In the genomic region with DNA sequence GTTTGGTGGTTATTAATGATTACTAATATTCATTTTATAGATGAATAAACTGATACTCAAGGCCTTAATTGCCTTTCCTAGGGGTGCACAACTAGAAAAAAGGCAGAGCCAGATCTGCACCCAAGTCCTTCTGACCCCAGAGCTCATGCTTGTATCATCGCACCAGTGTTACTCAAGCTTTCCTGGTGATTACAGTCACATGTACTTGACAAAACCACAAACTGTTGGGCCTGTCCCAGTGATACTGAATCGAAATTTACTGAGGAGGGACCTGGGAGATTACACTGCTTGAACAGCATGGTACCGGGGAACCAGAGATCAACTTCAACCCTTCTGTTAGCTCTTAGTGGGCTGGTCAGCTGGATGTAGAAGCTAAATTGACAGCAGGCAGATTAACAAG, we compare ENCODE assay signal across 15 cellular contexts. TPM values are rescaled to one million over a fixed set of nuclear protein-coding genes. Genes with fewer than 3 reads are reported as not detected.
DNase-seq lines count a peak whose midpoint lies in the region; ATAC-seq and TF ChIP-seq lines count a peak whose summit lies in the region.
"Had no signal": no experiment of that assay in that cellular context is flagged by ENCODE, and none has a peak within 500 bp of the region (broad histone marks: within the 10 kb centered on the region; RNA-seq: fewer than 3 reads in every experiment).

No MANE protein-coding gene starts in this region.

- no peak overlapping the region for H3K4me3 ChIP-seq in cardiac fibroblast (replicated peaks in 1 of 2; ENCODE audit: low read depth in 2 of 2, low read length in 2 of 2)
- no peak overlapping the region for H3K4me3 ChIP-seq in MG63

- DNase-seq in activated naive CD4-positive, alpha-beta T cell treated with anti-CD3 and anti-CD28 coated beads, Interleukin-2, amount 50 U/mL, for 72 hours (ENCODE audit: low spot score in 2 of 2): no peak
- no peak for DNase-seq in activated naive CD4-positive, alpha-beta T cell treated with anti-CD3 and anti-CD28 coated beads, Interleukin-2, amount 50 U/mL, for 16 hours
- DNase-seq in NOMO-1 (lab: John Stamatoyannopoulos, UW; ENCODE audit: unreplicated experiment in 2 of 2): peak; percentile 36 to 74
- DNase-seq in cardiac fibroblast (ENCODE audit: low read depth in 2 of 2): peak; percentile 35 to 50
- no peak for DNase-seq in stimulated activated effector memory CD8-positive, alpha-beta T cell treated with anti-CD3 and anti-CD28 coated beads, Interleukin-12 subunit alpha, Interleukin-12 subunit beta, amount 100 ng/mL, for 72 hours (ENCODE audit: low spot score in 2 of 2)
- DNase-seq in KBM-7: no peak
- no peak for DNase-seq in MG63
- no peak for DNase-seq in epidermal melanocyte (ENCODE audit: insufficient read length, low spot score)
- DNase-seq: activated CD4-positive, alpha-beta T cell treated with anti-CD3 and anti-CD28 coated beads, Interleukin-2, amount 10 ng/mL, durations not matched to agents 24 days and 14 days; activated effector memory CD4-positive, alpha-beta T cell treated with anti-CD3 and anti-CD28 coated beads, Interleukin-2, amount 50 U/mL, for 16 hours; NCI-H2171; retina; stimulated activated CD4-positive, alpha-beta T cell treated with anti-CD3 and anti-CD28 coated beads, Interleukin-4, amount 100 ng/mL, for 4 hours; stimulated activated naive CD4-positive, alpha-beta T cell treated with Interleukin-2 at 50 U/mL for 16 hours; T-cell had no signal

- H3K36me3 ChIP-seq in MG63: no peaks in the 10 kb centered on the region

- no peak overlapping the region for H3K27ac Mint-ChIP-seq in activated naive CD4-positive, alpha-beta T cell treated with anti-CD3 and anti-CD28 coated beads, Interleukin-2, amount 50 U/mL, for 72 hours
- H3K27ac Mint-ChIP-seq in stimulated activated effector memory CD8-positive, alpha-beta T cell treated with anti-CD3 and anti-CD28 coated beads, Interleukin-12 subunit alpha, Interleukin-12 subunit beta, amount 100 ng/mL, for 72 hours: no peak overlapping the region
- H3K27ac Mint-ChIP-seq: activated CD4-positive, alpha-beta T cell treated with anti-CD3 and anti-CD28 coated beads, Interleukin-2, amount 10 ng/mL, durations not matched to agents 24 days and 14 days; T-cell had no signal

- ATAC-seq in activated naive CD4-positive, alpha-beta T cell treated with anti-CD3 and anti-CD28 coated beads, Interleukin-2, amount 50 U/mL, for 72 hours: peak; percentile 51 to 84
- ATAC-seq in stimulated activated effector memory CD8-positive, alpha-beta T cell treated with anti-CD3 and anti-CD28 coated beads, Interleukin-12 subunit alpha, Interleukin-12 subunit beta, amount 100 ng/mL, for 72 hours: peak; percentile 75
- ATAC-seq: T-cell had no signal

- no peaks in the 10 kb centered on the region for H3K27me3 ChIP-seq in MG63

- H3K36me3 Mint-ChIP-seq in activated naive CD4-positive, alpha-beta T cell treated with anti-CD3 and anti-CD28 coated beads, Interleukin-2, amount 50 U/mL, for 72 hours: no peaks in the 10 kb centered on the region
- H3K36me3 Mint-ChIP-seq in stimulated activated effector memory CD8-positive, alpha-beta T cell treated with anti-CD3 and anti-CD28 coated beads, Interleukin-12 subunit alpha, Interleukin-12 subunit beta, amount 100 ng/mL, for 72 hours: peaks cover 6% of the 10 kb centered on the region

- peaks cover 15% of the 10 kb centered on the region for H3K4me1 Mint-ChIP-seq in stimulated activated effector memory CD8-positive, alpha-beta T cell treated with anti-CD3 and anti-CD28 coated beads, Interleukin-12 subunit alpha, Interleukin-12 subunit beta, amount 100 ng/mL, for 72 hours

- no peak overlapping the region for H3K4me3 Mint-ChIP-seq in stimulated activated effector memory CD8-positive, alpha-beta T cell treated with anti-CD3 and anti-CD28 coated beads, Interleukin-12 subunit alpha, Interleukin-12 subunit beta, amount 100 ng/mL, for 72 hours
- H3K4me3 Mint-ChIP-seq: activated CD4-positive, alpha-beta T cell treated with anti-CD3 and anti-CD28 coated beads, Interleukin-2, amount 10 ng/mL, durations not matched to agents 24 days and 14 days; T-cell had no signal

- no peak for TF ChIP-seq CTCF in cardiac fibroblast (IDR thresholded peaks at IDR 0.05; ENCODE audit: low read depth, low read length)

- in situ Hi-C loops in KBM-7 (cut with MboI; ENCODE audit: low pct_unique_long_range_greater_than_20kb, low sequenced_read_pairs): no loop called here

- no peaks in the 10 kb centered on the region for H3K9me3 Mint-ChIP-seq in activated naive CD4-positive, alpha-beta T cell treated with anti-CD3 and anti-CD28 coated beads, Interleukin-2, amount 50 U/mL, for 72 hours
- H3K9me3 Mint-ChIP-seq in stimulated activated effector memory CD8-positive, alpha-beta T cell treated with anti-CD3 and anti-CD28 coated beads, Interleukin-12 subunit alpha, Interleukin-12 subunit beta, amount 100 ng/mL, for 72 hours: no peaks in the 10 kb centered on the region
- H3K9me3 Mint-ChIP-seq: activated CD4-positive, alpha-beta T cell treated with anti-CD3 and anti-CD28 coated beads, Interleukin-2, amount 10 ng/mL, durations not matched to agents 24 days and 14 days; T-cell had no signal

- no peaks in the 10 kb centered on the region for H3K9me3 ChIP-seq in MG63

RNA-seq across cellular contexts. Expression of a gene that starts 33.7 kb away (rescaled TPM):
- 10 to 100 TPM; 24.8 to 35.9 TPM for total RNA-seq in activated naive CD4-positive, alpha-beta T cell treated with anti-CD3 and anti-CD28 coated beads, Interleukin-2, amount 50 U/mL, for 72 hours
- total RNA-seq in MG63 (2014; rRNA removed; shearing (Covaris generic); ENCODE audit: low replicate concordance): 30.7 and 49.6 TPM in 2 replicates

RNA-seq across cellular contexts. Expression of a gene that starts 34.0 kb away (rescaled TPM):
- total RNA-seq in activated naive CD4-positive, alpha-beta T cell treated with anti-CD3 and anti-CD28 coated beads, Interleukin-2, amount 50 U/mL, for 72 hours: 1 to 10 TPM in 1 of 2 donors, under 1 TPM in 1; 0.36 to 1.4 TPM
- 0.72 and 11.4 TPM in 2 replicates for total RNA-seq in MG63 (2014; rRNA removed; shearing (Covaris generic); ENCODE audit: low replicate concordance)

Comparison
In these comparisons a context has a peak if more than half of its experiments do, and no peak if none do; other contexts are left out.
1. DNase-seq: peak in NOMO-1 (2 of 2) and cardiac fibroblast (2 of 2); none in activated naive CD4-positive, alpha-beta T cell treated with anti-CD3 and anti-CD28 coated beads, Interleukin-2, amount 50 U/mL, for 72 hours (0 of 2), activated naive CD4-positive, alpha-beta T cell treated with anti-CD3 and anti-CD28 coated beads, Interleukin-2, amount 50 U/mL, for 16 hours (single experiment), stimulated activated effector memory CD8-positive, alpha-beta T cell treated with anti-CD3 and anti-CD28 coated beads, Interleukin-12 subunit alpha, Interleukin-12 subunit beta, amount 100 ng/mL, for 72 hours (0 of 2), KBM-7 (single experiment), MG63 (single experiment) and epidermal melanocyte (single experiment).